ENCODE assay signal across 23 cellular contexts in the genomic region with DNA sequence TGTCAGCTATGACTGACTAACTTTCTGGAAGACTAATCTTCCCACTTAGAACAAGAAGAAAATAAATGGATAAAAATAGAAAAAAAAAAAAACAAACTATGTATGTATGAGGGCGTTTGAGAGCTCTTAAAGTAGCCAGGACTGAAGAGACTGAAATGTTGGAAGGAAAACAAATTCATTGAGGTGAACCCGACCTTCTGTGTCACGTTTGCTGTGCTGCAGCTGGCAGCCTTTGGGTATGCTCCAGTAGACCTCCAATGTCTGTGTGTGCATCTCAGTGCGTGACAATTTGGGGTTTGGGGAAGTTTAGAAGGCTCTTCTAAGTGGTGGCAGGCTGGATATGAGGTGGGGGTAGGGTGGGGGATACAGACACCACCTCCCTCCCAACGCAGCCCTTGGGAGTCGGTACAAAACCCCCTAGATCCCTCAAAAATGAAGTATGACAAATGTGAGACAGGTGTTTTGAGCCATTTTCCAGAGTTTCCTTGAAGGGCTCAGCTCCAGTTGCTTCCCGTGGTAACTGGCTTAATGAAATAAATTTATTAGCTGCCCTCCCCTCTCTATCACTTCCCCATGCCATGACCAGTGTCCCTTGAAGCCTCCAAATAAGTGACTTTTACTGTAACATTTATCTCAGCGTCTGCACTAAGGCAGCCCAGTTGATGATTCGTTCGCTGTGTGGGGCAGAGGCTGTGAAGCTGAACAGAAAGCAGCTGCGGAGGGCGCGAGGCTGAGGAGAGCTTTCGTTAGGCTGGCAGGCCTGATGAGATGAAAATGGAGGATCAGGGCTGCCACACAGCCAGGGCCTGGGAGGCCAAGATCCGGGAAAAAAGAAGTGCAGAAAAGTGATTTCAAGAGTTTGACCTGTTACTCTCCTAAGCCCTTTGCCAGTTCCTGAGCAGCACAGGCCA. TPM values are rescaled to one million over a fixed set of nuclear protein-coding genes. Genes with fewer than 3 reads are reported as not detected.
"Had no signal": no experiment of that assay in that cellular context is flagged by ENCODE, and none has a peak within 500 bp of the region (broad histone marks: within the 10 kb centered on the region; RNA-seq: fewer than 3 reads in every experiment).

No MANE protein-coding gene starts in this region.

- H3K27ac Mint-ChIP-seq: activated CD4-positive, alpha-beta memory T cell treated with anti-CD3 and anti-CD28 coated beads for 36 hours; activated CD4-positive, alpha-beta T cell treated with anti-CD3 and anti-CD28 coated beads for 36 hours; activated naive CD8-positive, alpha-beta T cell; activated T-helper 1 cell treated with anti-CD3 and anti-CD28 coated beads, Interleukin-12 subunit alpha, Interleukin-12 subunit beta, Interleukin-2, Interleukin-4 antibody, amounts not matched to agents 30 ng/mL and 10 ng/mL and 1 ng/mL, durations not matched to agents 14 hours and 24 hours and 36 hours; dendritic cell treated with granulocyte-macrophage colony-stimulating factor and Interleukin-4, amounts not matched to agents 40 ng/mL and 50 ng/mL, for 4 days; naive thymus-derived CD8-positive, alpha-beta T cell; WTC11 had no signal

- H3K4me3 ChIP-seq: gastrocnemius medialis, heart left ventricle, tibial nerve had no signal

- H3K36me3 ChIP-seq: gastrocnemius medialis, heart left ventricle, tibial nerve had no signal

- H3K4me1 Mint-ChIP-seq: activated CD4-positive, alpha-beta T cell treated with anti-CD3 and anti-CD28 coated beads for 36 hours; naive thymus-derived CD8-positive, alpha-beta T cell had no signal

- H3K4me1 ChIP-seq: gastrocnemius medialis, tibial nerve had no signal

- H3K4me3 Mint-ChIP-seq: activated CD4-positive, alpha-beta memory T cell treated with anti-CD3 and anti-CD28 coated beads for 36 hours; activated CD4-positive, alpha-beta T cell treated with anti-CD3 and anti-CD28 coated beads for 36 hours; activated naive CD8-positive, alpha-beta T cell; activated T-helper 1 cell treated with anti-CD3 and anti-CD28 coated beads, Interleukin-12 subunit alpha, Interleukin-12 subunit beta, Interleukin-2, Interleukin-4 antibody, amounts not matched to agents 30 ng/mL and 10 ng/mL and 1 ng/mL, durations not matched to agents 14 hours and 24 hours and 36 hours; dendritic cell treated with granulocyte-macrophage colony-stimulating factor and Interleukin-4, amounts not matched to agents 40 ng/mL and 50 ng/mL, for 4 days; naive thymus-derived CD8-positive, alpha-beta T cell; WTC11 had no signal

- H3K27ac ChIP-seq: gastrocnemius medialis, heart left ventricle, tibial nerve had no signal

- H3K27me3 Mint-ChIP-seq: activated CD4-positive, alpha-beta T cell treated with anti-CD3 and anti-CD28 coated beads for 36 hours; dendritic cell treated with granulocyte-macrophage colony-stimulating factor and Interleukin-4, amounts not matched to agents 40 ng/mL and 50 ng/mL, for 4 days had no signal

- H3K27me3 ChIP-seq: gastrocnemius medialis, heart left ventricle, tibial nerve had no signal

- ATAC-seq: activated CD4-positive, alpha-beta T cell treated with anti-CD3 and anti-CD28 coated beads for 36 hours; esophagus mucosa; gastrocnemius medialis; naive thymus-derived CD8-positive, alpha-beta T cell; WTC11 had no signal

- H3K9me3 ChIP-seq: gastrocnemius medialis had no signal

- DNase-seq: activated CD4-positive, alpha-beta memory T cell treated with anti-CD3 and anti-CD28 coated beads for 36 hours; activated CD4-positive, alpha-beta T cell treated with anti-CD3 and anti-CD28 coated beads for 36 hours; activated T-cell treated with anti-CD3 and anti-CD28 coated beads for 4 hours; effector CD8-positive, alpha-beta T cell; gastrocnemius medialis; heart left ventricle; kidney; mesenchymal stem cell; naive thymus-derived CD8-positive, alpha-beta T cell; nucleus accumbens; posterior cingulate gyrus; retina; stimulated activated CD4-positive, alpha-beta T cell treated with anti-CD3 and anti-CD28 coated beads, Interleukin-2, amount 100 ng/mL, for 24 hours; stimulated activated naive CD4-positive, alpha-beta T cell treated with Interleukin-2 at 50 U/mL for 16 hours; substantia nigra had no signal

- H3K36me3 Mint-ChIP-seq: activated CD4-positive, alpha-beta memory T cell treated with anti-CD3 and anti-CD28 coated beads for 36 hours; activated naive CD8-positive, alpha-beta T cell had no signal

RNA-seq across cellular contexts. Expression of gene GABRB3, which starts 34.9 kb away (rescaled TPM):
- total RNA-seq: activated CD4-positive, alpha-beta T cell treated with anti-CD3 and anti-CD28 coated beads for 36 hours; activated T-helper 1 cell treated with anti-CD3 and anti-CD28 coated beads, Interleukin-12 subunit alpha, Interleukin-12 subunit beta, Interleukin-2, Interleukin-4 antibody, amounts not matched to agents 30 ng/mL and 10 ng/mL and 1 ng/mL, durations not matched to agents 14 hours and 24 hours and 36 hours; naive thymus-derived CD8-positive, alpha-beta T cell; T-helper 2 cell treated with Interferon-gamma antibody and Interleukin-4, amounts not matched to agents 100 ng/mL and 5 ng/mL, for 36 hours had no signal

RNA-seq across cellular contexts. Expression of gene GABRA5, which starts 59.1 kb away (rescaled TPM):
- total RNA-seq: activated CD4-positive, alpha-beta memory T cell treated with anti-CD3 and anti-CD28 coated beads for 36 hours; activated CD4-positive, alpha-beta T cell treated with anti-CD3 and anti-CD28 coated beads for 36 hours; activated T-helper 1 cell treated with anti-CD3 and anti-CD28 coated beads, Interleukin-12 subunit alpha, Interleukin-12 subunit beta, Interleukin-2, Interleukin-4 antibody, amounts not matched to agents 30 ng/mL and 10 ng/mL and 1 ng/mL, durations not matched to agents 14 hours and 24 hours and 36 hours; gastrocnemius medialis; heart left ventricle; kidney; lower leg skin; naive thymus-derived CD8-positive, alpha-beta T cell; T-helper 2 cell treated with Interferon-gamma antibody and Interleukin-4, amounts not matched to agents 100 ng/mL and 5 ng/mL, for 36 hours; tibial nerve had no signal
